Comparison of ENCODE assay signal across 11 cellular contexts in the genomic region with DNA sequence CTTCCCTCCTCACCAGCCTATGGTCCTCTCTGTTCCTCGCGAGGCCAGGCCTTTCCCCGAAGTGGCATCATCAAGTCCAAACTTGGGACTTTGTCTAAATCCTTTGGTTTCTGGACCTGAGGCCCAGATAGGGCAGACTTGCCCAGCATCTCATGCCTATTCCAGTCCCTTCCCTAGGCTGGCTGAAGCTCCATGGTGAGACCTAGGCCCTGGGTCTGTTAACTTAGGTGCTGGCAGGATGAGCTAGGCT. TPM values are rescaled to one million over a fixed set of nuclear protein-coding genes. Genes with fewer than 3 reads are reported as not detected.
DNase-seq lines count a peak whose midpoint lies in the region; ATAC-seq, FAIRE-seq and TF ChIP-seq lines count a peak whose summit lies in the region.
"Had no signal": no experiment of that assay in that cellular context is flagged by ENCODE, and none has a peak within 500 bp of the region (broad histone marks: within the 10 kb centered on the region; RNA-seq: fewer than 3 reads in every experiment).

No MANE protein-coding gene starts in this region.

- CTCF ChIA-PET in HepG2 (lab: Yijun Ruan, JAX; ENCODE audit: low intra/inter-chr PET ratio, low total read pairs), result no interaction called here

- no peak for TF ChIP-seq EP300 in HepG2 (IDR thresholded peaks at IDR 0.05; ENCODE audit: low read depth in 2 of 2, low read length in 2 of 2)
- no peak for TF ChIP-seq EP300 in HepG2 (CRISPR knock-in tag; IDR thresholded peaks at IDR 0.05; ENCODE audit: borderline replicate concordance)

- no peak overlapping the region for H3K27ac Mint-ChIP-seq in nephron progenitor cell

- no peak overlapping the region for H3K4me2 ChIP-seq in HepG2 (ENCODE audit: low read depth, low read length)

- WGBS in liver, result 92% methylated on average over 3 of the region's 3 CpGs
- WGBS in HepG2 (ENCODE audit: low lambda C conversion rate), result 92% methylated on average over 3 of the region's 3 CpGs

- TF ChIP-seq RAD21 in liver (IDR thresholded peaks at IDR 0.05) (no peak), HepG2 (CRISPR knock-in tag; IDR thresholded peaks at IDR 0.05) (no peak)

- in situ Hi-C loops in HepG2 (cut with HindIII; ENCODE audit: extremely low pct_ligation_motif_present, low pct_unique_long_range_greater_than_20kb), result no loop called here

- H3K27ac ChIP-seq in liver (ENCODE audit: low read depth in 1 of 2, low read length in 2 of 2) (peak overlapping the region; percentile 20 to 98), HepG2 (ENCODE audit: extremely low read length, insufficient read depth, low read length) (no peak overlapping the region), colonic mucosa (peak overlapping the region; percentile 98)

- H2AFZ ChIP-seq in HepG2 (ENCODE audit: low read length), result no peak overlapping the region

- no peaks in the 10 kb centered on the region for H3K9me3 Mint-ChIP-seq in nephron progenitor cell

- H3K9ac ChIP-seq in liver (ENCODE audit: low read depth in 1 of 2, low read length in 2 of 2) (no peak overlapping the region), HepG2 (ENCODE audit: insufficient read depth, low read depth, low read length) (no peak overlapping the region), colonic mucosa (ENCODE audit: low read depth in 2 of 2, low read length in 2 of 2) (peak overlapping the region in 1 of 2 donors; percentile 75)

- no peaks in the 10 kb centered on the region for H4K20me1 ChIP-seq in HepG2 (ENCODE audit: insufficient read depth, low read length)

- no TSS peak for BruUV-seq in HepG2 (replicated peaks; lab: Mats Ljungman, UMichigan)

- H3K79me2 ChIP-seq in HepG2 (ENCODE audit: insufficient read depth, low read length), result no peaks in the 10 kb centered on the region

- H3K4me3 Mint-ChIP-seq in nephron progenitor cell, result peak overlapping the region; percentile 83

- peaks cover 6 to 26% (median 16%) of the 10 kb centered on the region in 4 donors for H3K36me3 ChIP-seq in liver (ENCODE audit: control insufficient read depth in 4 of 4, insufficient read depth in 3 of 4, low read depth in 1 of 4, low read length in 3 of 4)
- H3K36me3 ChIP-seq in HepG2 (replicated peaks in 1 of 2; ENCODE audit: control insufficient read depth in 1 of 2, insufficient read depth in 2 of 2, low read length in 2 of 2), result peaks cover 6 to 18% of the 10 kb centered on the region in 2 experiments; a peak in 4 of 5 replicates
- peaks cover 4% of the 10 kb centered on the region for H3K36me3 ChIP-seq in colonic mucosa
- H3K36me3 ChIP-seq in H7 (replicated peaks; ENCODE audit: control insufficient read depth, insufficient read depth, low read length), result peaks cover 17% of the 10 kb centered on the region

- H3K4me1 Mint-ChIP-seq in nephron progenitor cell, result peaks cover 45% of the 10 kb centered on the region

- H3K27me3 Mint-ChIP-seq in nephron progenitor cell (ENCODE audit: low read depth, poor library complexity), result peaks cover 9% of the 10 kb centered on the region

- no peaks in the 10 kb centered on the region for H3K27me3 ChIP-seq in liver (ENCODE audit: control insufficient read depth in 4 of 4, insufficient read depth in 4 of 4, low read length in 3 of 4)
- no peaks in the 10 kb centered on the region for H3K27me3 ChIP-seq in HepG2 (ENCODE audit: control insufficient read depth in 1 of 2, insufficient read depth in 2 of 2, low read length in 2 of 2)
- no peaks in the 10 kb centered on the region for H3K27me3 ChIP-seq in colonic mucosa
- no peaks in the 10 kb centered on the region; the same call in 1 of the 2 replicates for H3K27me3 ChIP-seq in H7 (ENCODE audit: control insufficient read depth, insufficient read depth, low read length)

- H3K36me3 Mint-ChIP-seq in nephron progenitor cell (ENCODE audit: low read depth), result peaks cover 30% of the 10 kb centered on the region

- intact Hi-C loops in HepG2 (cut with micrococcal nuclease; ENCODE audit: unreplicated experiment), result no loop called here
- intact Hi-C loops in colonic mucosa (cut with DNase I), result no loop called here

- H3K9me3 ChIP-seq in liver (ENCODE audit: control insufficient read depth in 4 of 4, low read length in 3 of 4), result no peaks in the 10 kb centered on the region
- no peaks in the 10 kb centered on the region for H3K9me3 ChIP-seq in HepG2 (ENCODE audit: low read length)
- no peaks in the 10 kb centered on the region for H3K9me3 ChIP-seq in colonic mucosa

- no peak for DNase-seq in HepG2 (ENCODE audit: low spot score)
- no peak for DNase-seq in colonic mucosa
- DNase-seq in nephron progenitor cell, result no peak
- no peak for DNase-seq in cerebellum (ENCODE audit: low spot score)
- DNase-seq in H7, result no peak
- DNase-seq in left lobe of liver (ENCODE audit: low spot score), result no peak
- DNase-seq in NCI-H82 treated with DMSO at 0.1 percent for 48 hours (lab: John Stamatoyannopoulos, UW; ENCODE audit: unreplicated experiment), result no peak
- DNase-seq: activated CD4-positive, alpha-beta T cell treated with anti-CD3 and anti-CD28 coated beads for 48 hours; effector CD4-positive, alpha-beta T cell had no signal

- H3K4me3 ChIP-seq in liver (ENCODE audit: low read depth in 1 of 3, low read length in 3 of 3) (no peak overlapping the region), HepG2 (replicated peaks in 1 of 3; ENCODE audit: insufficient read depth in 1 of 3, low read depth in 2 of 3, low read length in 3 of 3) (no peak overlapping the region), colonic mucosa (no peak overlapping the region), H7 (ENCODE audit: insufficient read depth, low read depth, low read length) (no peak overlapping the region)
- H3K4me3 ChIP-seq: lung had no signal

- TF ChIP-seq CTCF in liver (IDR thresholded peaks at IDR 0.05; ENCODE audit: low read depth, low read length, missing input control), result no peak
- TF ChIP-seq CTCF in HepG2 (CRISPR knock-in tag; IDR thresholded peaks at IDR 0.05), result no peak
- no peak for TF ChIP-seq CTCF in colonic mucosa (IDR thresholded peaks at IDR 0.05)
- TF ChIP-seq CTCF in nephron progenitor cell (IDR thresholded peaks at IDR 0.05), result no peak

- TF ChIP-seq POLR2A in HepG2 (IDR thresholded peaks at IDR 0.05; ENCODE audit: insufficient read depth in 1 of 2, low read depth in 2 of 2, low read length in 2 of 2), result no peak

- H3K4me1 ChIP-seq in liver (ENCODE audit: control insufficient read depth in 4 of 4, insufficient read depth in 4 of 4, low read length in 3 of 4) (peaks cover 33 to 66% (median 47%) of the 10 kb centered on the region in 4 donors), HepG2 (ENCODE audit: insufficient read depth, low read length) (peaks cover 35% of the 10 kb centered on the region), colonic mucosa (peaks cover 21% of the 10 kb centered on the region)

- POLR2A ChIA-PET in HepG2 (lab: Yijun Ruan, JAX), result interaction anchor here (1.5 to 4.3 kb wide), 5 partner anchors 12 to 530 kb away, joined by 4 to 78 read pairs (median 48); partner anchors contain the start of genes FAU, MAP3K11, PCNX3 and RELA

- no peak for ATAC-seq in HepG2
- no peak for ATAC-seq in left lobe of liver

- FAIRE-seq in HepG2 (lab: Jason Lieb, UNC), result no peak

RNA-seq across cellular contexts. Expression of gene RELA, which starts 11.5 kb away (rescaled TPM):
- total RNA-seq in liver (10 to 100 TPM; 11.1 to 22.6 TPM), HepG2 (2016; rRNA removed; fragmentation: Illumina TruSeq; extraction: Trizol) (18.7 and 21.4 TPM in 2 replicates), colonic mucosa (10 to 100 TPM; 58.7 to 68.3 TPM), cerebellum (21.3 TPM), left lobe of liver (34.3 TPM)
- polyA plus RNA-seq in liver (10 to 100 TPM; 21.3 to 30.7 TPM), HepG2 (2011; rRNA removed) (40.5 and 51.0 TPM in 2 replicates)
- 13.2 and 15.2 TPM in 2 replicates for total RNA-seq in HepG2 (2016; cell fraction: cytosol; rRNA removed; fragmentation: Illumina TruSeq; extraction: Trizol; ENCODE audit: low read depth)
- total RNA-seq in HepG2 (2016; cell fraction: insoluble cytoplasmic fraction; rRNA removed; fragmentation: Illumina TruSeq; extraction: Trizol), result 18.1 and 22.6 TPM in 2 replicates
- total RNA-seq in HepG2 (2016; cell fraction: membrane; rRNA removed; fragmentation: Illumina TruSeq; extraction: Trizol), result 29.5 and 31.1 TPM in 2 replicates
- total RNA-seq in HepG2 (2016; cell fraction: nucleus; rRNA removed; fragmentation: Illumina TruSeq; extraction: Trizol), result 22.2 and 24.4 TPM in 2 replicates
- 17.1 and 18.5 TPM in 2 replicates for polyA plus RNA-seq in HepG2 (2011; cell fraction: cytosol; rRNA removed)
- 130 and 135 TPM in 2 replicates for polyA plus RNA-seq in HepG2 (2011; cell fraction: nucleus; rRNA removed)
- 35.3 and 47.6 TPM in 2 replicates for polyA plus RNA-seq in HepG2 (2012)
- polyA plus RNA-seq in HepG2 (2016; cell fraction: cytosol; fragmentation: Illumina TruSeq; extraction: Trizol; ENCODE audit: low read depth), result 18.5 and 18.9 TPM in 2 replicates
- polyA plus RNA-seq in HepG2 (2016; cell fraction: insoluble cytoplasmic fraction; fragmentation: Illumina TruSeq; extraction: Trizol; ENCODE audit: low read depth), result 29.6 and 39.8 TPM in 2 replicates
- polyA plus RNA-seq in HepG2 (2016; cell fraction: membrane; fragmentation: Illumina TruSeq; extraction: Trizol; ENCODE audit: low read depth), result 31.6 and 34.3 TPM in 2 replicates
- 67.4 and 71.3 TPM in 2 replicates for polyA plus RNA-seq in HepG2 (2016; cell fraction: nucleus; fragmentation: Illumina TruSeq; extraction: Trizol; ENCODE audit: insufficient read depth, low read depth)
- 44.8 and 56.8 TPM in 2 replicates for polyA minus RNA-seq in HepG2 (2011; rRNA and poly(A)+ RNA removed; ENCODE audit: low replicate concordance)
- 19.2 and 21.1 TPM in 2 replicates for polyA minus RNA-seq in HepG2 (2011; cell fraction: cytosol; rRNA and poly(A)+ RNA removed)
- polyA minus RNA-seq in HepG2 (2011; cell fraction: nucleus; rRNA and poly(A)+ RNA removed), result 31.7 and 34.9 TPM in 2 replicates
- 17.7 and 28.4 TPM in 2 replicates for total RNA-seq in H7 (2014; rRNA removed; shearing (Covaris generic))

RNA-seq across cellular contexts. Expression of gene SIPA1, which starts 13.4 kb away (rescaled TPM):
- total RNA-seq in liver (10 to 100 TPM; 15.4 to 34.9 TPM), HepG2 (2016; rRNA removed; fragmentation: Illumina TruSeq; extraction: Trizol) (5.4 and 5.8 TPM in 2 replicates), colonic mucosa (10 to 100 TPM; 21.0 to 33.0 TPM), cerebellum (10.2 TPM), left lobe of liver (29.5 TPM)
- polyA plus RNA-seq in liver (10 to 100 TPM; 16.1 to 29.5 TPM), HepG2 (2011; rRNA removed) (7.7 and 9.1 TPM in 2 replicates)
- 2.4 and 2.5 TPM in 2 replicates for total RNA-seq in HepG2 (2016; cell fraction: cytosol; rRNA removed; fragmentation: Illumina TruSeq; extraction: Trizol; ENCODE audit: low read depth)
- total RNA-seq in HepG2 (2016; cell fraction: insoluble cytoplasmic fraction; rRNA removed; fragmentation: Illumina TruSeq; extraction: Trizol), result 5.0 and 7.9 TPM in 2 replicates
- total RNA-seq in HepG2 (2016; cell fraction: membrane; rRNA removed; fragmentation: Illumina TruSeq; extraction: Trizol), result 5.1 and 6.5 TPM in 2 replicates
- total RNA-seq in HepG2 (2016; cell fraction: nucleus; rRNA removed; fragmentation: Illumina TruSeq; extraction: Trizol), result 4.5 and 6.8 TPM in 2 replicates
- 4.1 and 8.2 TPM in 2 replicates for polyA plus RNA-seq in HepG2 (2011; cell fraction: cytosol; rRNA removed)
- polyA plus RNA-seq in HepG2 (2011; cell fraction: nucleus; rRNA removed), result 29.6 and 37.0 TPM in 2 replicates
- 4.6 and 5.8 TPM in 2 replicates for polyA plus RNA-seq in HepG2 (2012)
- polyA plus RNA-seq in HepG2 (2016; cell fraction: cytosol; fragmentation: Illumina TruSeq; extraction: Trizol; ENCODE audit: low read depth), result 2.6 and 2.8 TPM in 2 replicates
- 4.1 and 5.0 TPM in 2 replicates for polyA plus RNA-seq in HepG2 (2016; cell fraction: insoluble cytoplasmic fraction; fragmentation: Illumina TruSeq; extraction: Trizol; ENCODE audit: low read depth)
- 4.4 and 5.1 TPM in 2 replicates for polyA plus RNA-seq in HepG2 (2016; cell fraction: membrane; fragmentation: Illumina TruSeq; extraction: Trizol; ENCODE audit: low read depth)
- polyA plus RNA-seq in HepG2 (2016; cell fraction: nucleus; fragmentation: Illumina TruSeq; extraction: Trizol; ENCODE audit: insufficient read depth, low read depth), result 10.2 and 11.1 TPM in 2 replicates
- 33.6 and 36.0 TPM in 2 replicates for polyA minus RNA-seq in HepG2 (2011; rRNA and poly(A)+ RNA removed; ENCODE audit: low replicate concordance)
- polyA minus RNA-seq in HepG2 (2011; cell fraction: cytosol; rRNA and poly(A)+ RNA removed), result 9.0 and 11.6 TPM in 2 replicates
- polyA minus RNA-seq in HepG2 (2011; cell fraction: nucleus; rRNA and poly(A)+ RNA removed), result 6.8 and 10.8 TPM in 2 replicates
- total RNA-seq in H7 (2014; rRNA removed; shearing (Covaris generic)), result 52.7 and 65.9 TPM in 2 replicates

RNA-seq across cellular contexts. Expression of gene PCNX3, which starts 35.7 kb away (rescaled TPM):
- total RNA-seq in liver (10 to 100 TPM; 11.5 to 13.4 TPM), HepG2 (2016; rRNA removed; fragmentation: Illumina TruSeq; extraction: Trizol) (14.5 and 23.0 TPM in 2 replicates), colonic mucosa (10 to 100 TPM; 41.5 to 72.4 TPM), cerebellum (13.8 TPM), left lobe of liver (16.8 TPM)
- polyA plus RNA-seq in liver (10 to 100 TPM in 1 of 2 donors, 1 to 10 TPM in 1; 4.7 to 12.8 TPM), HepG2 (2011; rRNA removed) (16.2 and 23.1 TPM in 2 replicates)
- total RNA-seq in HepG2 (2016; cell fraction: cytosol; rRNA removed; fragmentation: Illumina TruSeq; extraction: Trizol; ENCODE audit: low read depth), result 8.5 and 8.7 TPM in 2 replicates
- total RNA-seq in HepG2 (2016; cell fraction: insoluble cytoplasmic fraction; rRNA removed; fragmentation: Illumina TruSeq; extraction: Trizol), result 12.2 and 22.7 TPM in 2 replicates
- 9.3 and 9.7 TPM in 2 replicates for total RNA-seq in HepG2 (2016; cell fraction: membrane; rRNA removed; fragmentation: Illumina TruSeq; extraction: Trizol)
- total RNA-seq in HepG2 (2016; cell fraction: nucleus; rRNA removed; fragmentation: Illumina TruSeq; extraction: Trizol), result 26.0 and 33.8 TPM in 2 replicates
- polyA plus RNA-seq in HepG2 (2011; cell fraction: cytosol; rRNA removed), result 12.7 and 17.1 TPM in 2 replicates
- polyA plus RNA-seq in HepG2 (2011; cell fraction: nucleus; rRNA removed), result 99.5 and 123 TPM in 2 replicates
- 14.4 and 24.5 TPM in 2 replicates for polyA plus RNA-seq in HepG2 (2012)
- polyA plus RNA-seq in HepG2 (2016; cell fraction: cytosol; fragmentation: Illumina TruSeq; extraction: Trizol; ENCODE audit: low read depth), result 4.3 and 4.9 TPM in 2 replicates
- polyA plus RNA-seq in HepG2 (2016; cell fraction: insoluble cytoplasmic fraction; fragmentation: Illumina TruSeq; extraction: Trizol; ENCODE audit: low read depth), result 14.3 and 21.7 TPM in 2 replicates
- 5.8 and 6.9 TPM in 2 replicates for polyA plus RNA-seq in HepG2 (2016; cell fraction: membrane; fragmentation: Illumina TruSeq; extraction: Trizol; ENCODE audit: low read depth)
- polyA plus RNA-seq in HepG2 (2016; cell fraction: nucleus; fragmentation: Illumina TruSeq; extraction: Trizol; ENCODE audit: insufficient read depth, low read depth), result 68.2 and 73.5 TPM in 2 replicates
- polyA minus RNA-seq in HepG2 (2011; rRNA and poly(A)+ RNA removed; ENCODE audit: low replicate concordance), result 35.6 and 67.6 TPM in 2 replicates
- 23.3 and 27.8 TPM in 2 replicates for polyA minus RNA-seq in HepG2 (2011; cell fraction: cytosol; rRNA and poly(A)+ RNA removed)
- polyA minus RNA-seq in HepG2 (2011; cell fraction: nucleus; rRNA and poly(A)+ RNA removed), result 32.3 and 32.8 TPM in 2 replicates
- total RNA-seq in H7 (2014; rRNA removed; shearing (Covaris generic)), result 21.7 and 25.9 TPM in 2 replicates

RNA-seq across cellular contexts. Expression of gene MAP3K11, which starts 37.2 kb away (rescaled TPM):
- total RNA-seq in liver (10 to 100 TPM; 23.7 to 49.3 TPM), HepG2 (2016; rRNA removed; fragmentation: Illumina TruSeq; extraction: Trizol) (35.6 and 51.5 TPM in 2 replicates), colonic mucosa (100 to 1,000 TPM in 1 of 2 donors, 10 to 100 TPM in 1; 92.7 to 102 TPM), cerebellum (15.2 TPM), left lobe of liver (85.4 TPM)
- polyA plus RNA-seq in liver (10 to 100 TPM; 22.9 to 49.7 TPM), HepG2 (2011; rRNA removed) (35.9 and 54.6 TPM in 2 replicates)
- 9.8 and 11.0 TPM in 2 replicates for total RNA-seq in HepG2 (2016; cell fraction: cytosol; rRNA removed; fragmentation: Illumina TruSeq; extraction: Trizol; ENCODE audit: low read depth)
- 28.4 and 51.3 TPM in 2 replicates for total RNA-seq in HepG2 (2016; cell fraction: insoluble cytoplasmic fraction; rRNA removed; fragmentation: Illumina TruSeq; extraction: Trizol)
- 23.9 and 24.4 TPM in 2 replicates for total RNA-seq in HepG2 (2016; cell fraction: membrane; rRNA removed; fragmentation: Illumina TruSeq; extraction: Trizol)
- total RNA-seq in HepG2 (2016; cell fraction: nucleus; rRNA removed; fragmentation: Illumina TruSeq; extraction: Trizol), result 38.3 and 44.6 TPM in 2 replicates
- polyA plus RNA-seq in HepG2 (2011; cell fraction: cytosol; rRNA removed), result 29.9 and 43.3 TPM in 2 replicates
- 105 and 109 TPM in 2 replicates for polyA plus RNA-seq in HepG2 (2011; cell fraction: nucleus; rRNA removed)
- 41.6 and 47.6 TPM in 2 replicates for polyA plus RNA-seq in HepG2 (2012)
- polyA plus RNA-seq in HepG2 (2016; cell fraction: cytosol; fragmentation: Illumina TruSeq; extraction: Trizol; ENCODE audit: low read depth), result 10.0 and 10.8 TPM in 2 replicates
- 43.2 and 55.5 TPM in 2 replicates for polyA plus RNA-seq in HepG2 (2016; cell fraction: insoluble cytoplasmic fraction; fragmentation: Illumina TruSeq; extraction: Trizol; ENCODE audit: low read depth)
- polyA plus RNA-seq in HepG2 (2016; cell fraction: membrane; fragmentation: Illumina TruSeq; extraction: Trizol; ENCODE audit: low read depth), result 24.5 and 29.1 TPM in 2 replicates
- polyA plus RNA-seq in HepG2 (2016; cell fraction: nucleus; fragmentation: Illumina TruSeq; extraction: Trizol; ENCODE audit: insufficient read depth, low read depth), result 98.1 and 107 TPM in 2 replicates
- 59.8 and 117 TPM in 2 replicates for polyA minus RNA-seq in HepG2 (2011; rRNA and poly(A)+ RNA removed; ENCODE audit: low replicate concordance)
- polyA minus RNA-seq in HepG2 (2011; cell fraction: cytosol; rRNA and poly(A)+ RNA removed), result 35.9 and 41.2 TPM in 2 replicates
- polyA minus RNA-seq in HepG2 (2011; cell fraction: nucleus; rRNA and poly(A)+ RNA removed), result 61.7 and 76.1 TPM in 2 replicates
- 30.1 and 33.2 TPM in 2 replicates for total RNA-seq in H7 (2014; rRNA removed; shearing (Covaris generic))

RNA-seq across cellular contexts. Expression of gene KCNK7, which starts 55.7 kb away (rescaled TPM):
- total RNA-seq in liver, result under 1 TPM; 0.14 to 0.17 TPM
- polyA plus RNA-seq in liver, result under 1 TPM; 0.32 TPM
- total RNA-seq in HepG2 (2016; rRNA removed; fragmentation: Illumina TruSeq; extraction: Trizol), result not detected in 2 replicates
- total RNA-seq in HepG2 (2016; cell fraction: cytosol; rRNA removed; fragmentation: Illumina TruSeq; extraction: Trizol; ENCODE audit: low read depth), result not detected in 2 replicates
- total RNA-seq in HepG2 (2016; cell fraction: insoluble cytoplasmic fraction; rRNA removed; fragmentation: Illumina TruSeq; extraction: Trizol), result not detected in 2 replicates
- total RNA-seq in HepG2 (2016; cell fraction: membrane; rRNA removed; fragmentation: Illumina TruSeq; extraction: Trizol), result not detected in 2 replicates
- total RNA-seq in HepG2 (2016; cell fraction: nucleus; rRNA removed; fragmentation: Illumina TruSeq; extraction: Trizol), result 1.2 TPM in 1 of 2 replicates, not detected in the other
- polyA plus RNA-seq in HepG2 (2011; rRNA removed), result 0.11 and 0.14 TPM in 2 replicates
- 0.04 TPM in 1 of 2 replicates, not detected in the other for polyA plus RNA-seq in HepG2 (2011; cell fraction: cytosol; rRNA removed)
- polyA plus RNA-seq in HepG2 (2011; cell fraction: nucleus; rRNA removed), result 0.69 and 0.97 TPM in 2 replicates
- 0.28 TPM in 1 of 2 replicates, not detected in the other for polyA plus RNA-seq in HepG2 (2012)
- not detected in 2 replicates for polyA plus RNA-seq in HepG2 (2016; cell fraction: cytosol; fragmentation: Illumina TruSeq; extraction: Trizol; ENCODE audit: low read depth)
- polyA plus RNA-seq in HepG2 (2016; cell fraction: insoluble cytoplasmic fraction; fragmentation: Illumina TruSeq; extraction: Trizol; ENCODE audit: low read depth), result not detected in 2 replicates
- polyA plus RNA-seq in HepG2 (2016; cell fraction: membrane; fragmentation: Illumina TruSeq; extraction: Trizol; ENCODE audit: low read depth), result not detected in 2 replicates
- polyA plus RNA-seq in HepG2 (2016; cell fraction: nucleus; fragmentation: Illumina TruSeq; extraction: Trizol; ENCODE audit: insufficient read depth, low read depth), result 0.38 and 0.77 TPM in 2 replicates
- polyA minus RNA-seq in HepG2 (2011; rRNA and poly(A)+ RNA removed; ENCODE audit: low replicate concordance), result 0.33 and 0.90 TPM in 2 replicates
- not detected in 2 replicates for polyA minus RNA-seq in HepG2 (2011; cell fraction: cytosol; rRNA and poly(A)+ RNA removed)
- 0.75 and 1.2 TPM in 2 replicates for polyA minus RNA-seq in HepG2 (2011; cell fraction: nucleus; rRNA and poly(A)+ RNA removed)
- total RNA-seq in colonic mucosa, result under 1 TPM; 0.40 to 0.69 TPM
- total RNA-seq in cerebellum, result 0.27 TPM
- total RNA-seq in H7 (2014; rRNA removed; shearing (Covaris generic)), result not detected in 2 replicates
- total RNA-seq in left lobe of liver, result not detected
